In the genomic region with DNA sequence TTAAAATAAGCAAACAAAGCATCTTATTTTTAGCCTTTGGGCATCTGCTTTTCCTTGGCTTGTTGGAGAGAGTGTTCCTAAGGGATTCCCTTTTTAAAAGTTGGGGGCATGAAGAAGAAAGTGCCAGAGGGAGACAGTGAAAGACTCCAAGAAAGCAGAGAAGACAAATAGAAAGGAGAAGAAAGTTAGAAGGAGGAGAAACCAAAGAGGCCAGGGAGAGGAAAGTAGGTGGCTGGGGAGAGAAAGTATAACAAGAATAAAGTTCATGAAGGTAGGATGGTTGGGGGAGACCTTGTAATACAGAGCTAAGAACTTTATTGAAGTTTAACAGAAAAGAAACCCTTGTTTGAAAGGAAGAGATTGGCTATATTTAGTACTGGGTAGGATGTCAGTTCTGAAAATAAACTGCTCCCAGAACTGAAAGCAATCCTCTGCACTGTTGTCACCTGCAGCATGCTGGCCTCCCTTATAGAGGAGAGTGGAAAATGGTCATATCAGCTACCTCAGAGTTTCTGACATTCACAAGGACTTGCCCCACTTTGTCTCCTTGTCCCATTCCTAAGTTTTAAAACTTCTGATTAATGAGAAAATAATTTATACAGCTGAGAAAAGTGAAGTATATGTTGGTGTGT, we compare ENCODE assay signal across 25 cellular contexts.
"Had no signal": no experiment of that assay in that cellular context is flagged by ENCODE, and none has a peak within 500 bp of the region (broad histone marks: within the 10 kb centered on the region; RNA-seq: fewer than 3 reads in every experiment).

No MANE protein-coding gene starts in this region.

- H3K36me3 ChIP-seq: esophagus squamous epithelium, ovary, tibial artery, upper lobe of left lung, uterus had no signal

- H3K9me3 ChIP-seq: esophagus squamous epithelium, ovary, testis, tibial artery, upper lobe of left lung, uterus had no signal

- DNase-seq: cerebellar nuclear complex; cortex of kidney; effector memory CD8-positive, alpha-beta T cell; erythroblast; esophagus squamous epithelium; foreskin melanocyte; left colon; natural killer cell; occipital lobe; ovary; posterior cingulate gyrus; retina; stimulated activated CD4-positive, alpha-beta T cell treated with anti-CD3 and anti-CD28 coated beads, Interleukin-2, amount 100 ng/mL, for 24 hours; stimulated activated CD4-positive, alpha-beta T cell treated with anti-CD3 and anti-CD28 coated beads, Interleukin-4, amount 100 ng/mL, for 4 hours; stimulated activated naive CD8-positive, alpha-beta T cell treated with anti-CD3 and anti-CD28 coated beads, Interleukin-15, Interleukin-2, amounts not matched to agents 100 U/mL and 50 U/mL, for 24 hours; substantia nigra; testis; tibial artery; upper lobe of left lung; uterus had no signal

- H3K4me3 Mint-ChIP-seq: effector memory CD8-positive, alpha-beta T cell; memory B cell; natural killer cell; stimulated activated memory B cell treated with anti-CD40 and anti-IgM and Interleukin-4, amounts not matched to agents 10 μg/mL and 1 μg/mL and 100 μg/mL, for 72 hours had no signal

- H2AFZ ChIP-seq: hepatocyte had no signal

- ATAC-seq: effector memory CD8-positive, alpha-beta T cell; left colon; natural killer cell; sciatic nerve; stimulated activated memory B cell treated with anti-CD40 and anti-IgM and Interleukin-4, amounts not matched to agents 10 μg/mL and 1 μg/mL and 100 μg/mL, for 72 hours; stimulated activated naive CD8-positive, alpha-beta T cell treated with anti-CD3 and anti-CD28 coated beads, Interleukin-15, Interleukin-2, amounts not matched to agents 100 U/mL and 50 U/mL, for 24 hours had no signal

- H3K27ac ChIP-seq: esophagus squamous epithelium, hepatocyte, ovary, testis, tibial artery, upper lobe of left lung, uterus had no signal

- H3K4me1 Mint-ChIP-seq: memory B cell; natural killer cell; stimulated activated memory B cell treated with anti-CD40 and anti-IgM and Interleukin-4, amounts not matched to agents 10 μg/mL and 1 μg/mL and 100 μg/mL, for 72 hours had no signal

- H3K4me1 ChIP-seq: esophagus squamous epithelium, testis, tibial artery, upper lobe of left lung, uterus had no signal

- H3K4me3 ChIP-seq: esophagus squamous epithelium, hepatocyte, lung, ovary, testis, tibial artery, upper lobe of left lung, uterus had no signal

- H3K27me3 Mint-ChIP-seq: effector memory CD8-positive, alpha-beta T cell; memory B cell; stimulated activated memory B cell treated with anti-CD40 and anti-IgM and Interleukin-4, amounts not matched to agents 10 μg/mL and 1 μg/mL and 100 μg/mL, for 72 hours had no signal

- H3K79me2 ChIP-seq: hepatocyte had no signal

- H3K9me3 Mint-ChIP-seq: effector memory CD8-positive, alpha-beta T cell had no signal

- H3K27ac Mint-ChIP-seq: effector memory CD8-positive, alpha-beta T cell; memory B cell; natural killer cell; stimulated activated memory B cell treated with anti-CD40 and anti-IgM and Interleukin-4, amounts not matched to agents 10 μg/mL and 1 μg/mL and 100 μg/mL, for 72 hours had no signal

- H3K4me2 ChIP-seq: hepatocyte had no signal

- H3K27me3 ChIP-seq: esophagus squamous epithelium, hepatocyte, ovary, testis, tibial artery, upper lobe of left lung, uterus had no signal

- H3K36me3 Mint-ChIP-seq: natural killer cell; stimulated activated memory B cell treated with anti-CD40 and anti-IgM and Interleukin-4, amounts not matched to agents 10 μg/mL and 1 μg/mL and 100 μg/mL, for 72 hours had no signal
